In the genomic region with DNA sequence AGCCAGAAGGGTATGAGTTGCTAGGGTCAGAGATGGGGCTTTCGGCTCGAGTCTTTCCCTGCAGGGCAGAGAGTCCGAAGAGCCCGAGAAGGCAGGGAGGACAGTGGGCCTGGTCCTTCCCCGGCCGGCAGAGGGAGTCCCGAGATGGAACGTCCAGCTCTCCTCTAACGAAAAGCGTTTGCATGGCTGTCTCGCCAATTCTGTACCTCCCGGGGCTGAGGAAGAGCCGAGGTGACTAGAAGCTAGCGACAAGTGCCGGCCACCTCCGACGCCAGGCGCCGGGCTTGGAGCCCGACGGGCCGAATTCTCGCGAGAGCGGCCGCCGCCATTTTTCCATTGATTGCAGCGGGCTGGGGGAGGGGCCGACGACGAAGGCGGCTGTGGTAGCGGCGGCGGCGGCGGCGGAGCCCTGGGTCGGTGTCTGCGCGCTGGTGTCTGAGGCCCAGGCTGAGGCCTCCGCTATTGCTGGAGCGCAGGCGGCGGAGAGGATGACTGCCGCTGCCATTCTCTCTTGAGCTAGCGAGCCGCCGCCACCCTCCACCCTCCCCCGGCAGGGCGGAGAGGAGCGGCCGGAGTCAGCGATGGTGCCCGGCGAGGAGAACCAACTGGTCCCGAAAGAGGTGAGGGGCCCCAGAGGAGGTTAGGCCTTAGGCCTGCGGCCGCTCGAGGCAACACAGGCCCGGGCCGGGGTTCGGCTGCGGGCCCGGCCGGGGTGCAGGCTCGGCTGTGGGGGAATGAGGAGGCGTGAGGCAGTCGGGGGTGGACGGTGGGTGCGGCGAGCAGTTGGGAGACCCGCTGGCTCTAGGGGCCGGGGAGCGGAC, we compare ENCODE assay signal across 1 cellular context.
TF ChIP-seq lines count a peak whose summit lies in the region.

TSS of gene USP47 (plus strand) at position 368 of the 821 bp plus-strand sequence. CDS start at position 582, 214 bp downstream.

TF ChIP-seq in K562, 482 proteins besides CTCF, POLR2A, EP300 and RAD21 (continued from another document and continues in another):
- TF ChIP-seq, protein P1, sequence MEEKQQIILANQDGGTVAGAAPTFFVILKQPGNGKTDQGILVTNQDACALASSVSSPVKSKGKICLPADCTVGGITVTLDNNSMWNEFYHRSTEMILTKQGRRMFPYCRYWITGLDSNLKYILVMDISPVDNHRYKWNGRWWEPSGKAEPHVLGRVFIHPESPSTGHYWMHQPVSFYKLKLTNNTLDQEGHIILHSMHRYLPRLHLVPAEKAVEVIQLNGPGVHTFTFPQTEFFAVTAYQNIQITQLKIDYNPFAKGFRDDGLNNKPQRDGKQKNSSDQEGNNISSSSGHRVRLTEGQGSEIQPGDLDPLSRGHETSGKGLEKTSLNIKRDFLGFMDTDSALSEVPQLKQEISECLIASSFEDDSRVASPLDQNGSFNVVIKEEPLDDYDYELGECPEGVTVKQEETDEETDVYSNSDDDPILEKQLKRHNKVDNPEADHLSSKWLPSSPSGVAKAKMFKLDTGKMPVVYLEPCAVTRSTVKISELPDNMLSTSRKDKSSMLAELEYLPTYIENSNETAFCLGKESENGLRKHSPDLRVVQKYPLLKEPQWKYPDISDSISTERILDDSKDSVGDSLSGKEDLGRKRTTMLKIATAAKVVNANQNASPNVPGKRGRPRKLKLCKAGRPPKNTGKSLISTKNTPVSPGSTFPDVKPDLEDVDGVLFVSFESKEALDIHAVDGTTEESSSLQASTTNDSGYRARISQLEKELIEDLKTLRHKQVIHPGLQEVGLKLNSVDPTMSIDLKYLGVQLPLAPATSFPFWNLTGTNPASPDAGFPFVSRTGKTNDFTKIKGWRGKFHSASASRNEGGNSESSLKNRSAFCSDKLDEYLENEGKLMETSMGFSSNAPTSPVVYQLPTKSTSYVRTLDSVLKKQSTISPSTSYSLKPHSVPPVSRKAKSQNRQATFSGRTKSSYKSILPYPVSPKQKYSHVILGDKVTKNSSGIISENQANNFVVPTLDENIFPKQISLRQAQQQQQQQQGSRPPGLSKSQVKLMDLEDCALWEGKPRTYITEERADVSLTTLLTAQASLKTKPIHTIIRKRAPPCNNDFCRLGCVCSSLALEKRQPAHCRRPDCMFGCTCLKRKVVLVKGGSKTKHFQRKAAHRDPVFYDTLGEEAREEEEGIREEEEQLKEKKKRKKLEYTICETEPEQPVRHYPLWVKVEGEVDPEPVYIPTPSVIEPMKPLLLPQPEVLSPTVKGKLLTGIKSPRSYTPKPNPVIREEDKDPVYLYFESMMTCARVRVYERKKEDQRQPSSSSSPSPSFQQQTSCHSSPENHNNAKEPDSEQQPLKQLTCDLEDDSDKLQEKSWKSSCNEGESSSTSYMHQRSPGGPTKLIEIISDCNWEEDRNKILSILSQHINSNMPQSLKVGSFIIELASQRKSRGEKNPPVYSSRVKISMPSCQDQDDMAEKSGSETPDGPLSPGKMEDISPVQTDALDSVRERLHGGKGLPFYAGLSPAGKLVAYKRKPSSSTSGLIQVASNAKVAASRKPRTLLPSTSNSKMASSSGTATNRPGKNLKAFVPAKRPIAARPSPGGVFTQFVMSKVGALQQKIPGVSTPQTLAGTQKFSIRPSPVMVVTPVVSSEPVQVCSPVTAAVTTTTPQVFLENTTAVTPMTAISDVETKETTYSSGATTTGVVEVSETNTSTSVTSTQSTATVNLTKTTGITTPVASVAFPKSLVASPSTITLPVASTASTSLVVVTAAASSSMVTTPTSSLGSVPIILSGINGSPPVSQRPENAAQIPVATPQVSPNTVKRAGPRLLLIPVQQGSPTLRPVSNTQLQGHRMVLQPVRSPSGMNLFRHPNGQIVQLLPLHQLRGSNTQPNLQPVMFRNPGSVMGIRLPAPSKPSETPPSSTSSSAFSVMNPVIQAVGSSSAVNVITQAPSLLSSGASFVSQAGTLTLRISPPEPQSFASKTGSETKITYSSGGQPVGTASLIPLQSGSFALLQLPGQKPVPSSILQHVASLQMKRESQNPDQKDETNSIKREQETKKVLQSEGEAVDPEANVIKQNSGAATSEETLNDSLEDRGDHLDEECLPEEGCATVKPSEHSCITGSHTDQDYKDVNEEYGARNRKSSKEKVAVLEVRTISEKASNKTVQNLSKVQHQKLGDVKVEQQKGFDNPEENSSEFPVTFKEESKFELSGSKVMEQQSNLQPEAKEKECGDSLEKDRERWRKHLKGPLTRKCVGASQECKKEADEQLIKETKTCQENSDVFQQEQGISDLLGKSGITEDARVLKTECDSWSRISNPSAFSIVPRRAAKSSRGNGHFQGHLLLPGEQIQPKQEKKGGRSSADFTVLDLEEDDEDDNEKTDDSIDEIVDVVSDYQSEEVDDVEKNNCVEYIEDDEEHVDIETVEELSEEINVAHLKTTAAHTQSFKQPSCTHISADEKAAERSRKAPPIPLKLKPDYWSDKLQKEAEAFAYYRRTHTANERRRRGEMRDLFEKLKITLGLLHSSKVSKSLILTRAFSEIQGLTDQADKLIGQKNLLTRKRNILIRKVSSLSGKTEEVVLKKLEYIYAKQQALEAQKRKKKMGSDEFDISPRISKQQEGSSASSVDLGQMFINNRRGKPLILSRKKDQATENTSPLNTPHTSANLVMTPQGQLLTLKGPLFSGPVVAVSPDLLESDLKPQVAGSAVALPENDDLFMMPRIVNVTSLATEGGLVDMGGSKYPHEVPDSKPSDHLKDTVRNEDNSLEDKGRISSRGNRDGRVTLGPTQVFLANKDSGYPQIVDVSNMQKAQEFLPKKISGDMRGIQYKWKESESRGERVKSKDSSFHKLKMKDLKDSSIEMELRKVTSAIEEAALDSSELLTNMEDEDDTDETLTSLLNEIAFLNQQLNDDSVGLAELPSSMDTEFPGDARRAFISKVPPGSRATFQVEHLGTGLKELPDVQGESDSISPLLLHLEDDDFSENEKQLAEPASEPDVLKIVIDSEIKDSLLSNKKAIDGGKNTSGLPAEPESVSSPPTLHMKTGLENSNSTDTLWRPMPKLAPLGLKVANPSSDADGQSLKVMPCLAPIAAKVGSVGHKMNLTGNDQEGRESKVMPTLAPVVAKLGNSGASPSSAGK (IDR thresholded peaks at IDR 0.05) = no peak; the same call in 1 of the 2 replicates
- TF ChIP-seq CCNT2 (IDR thresholded peaks at IDR 0.05; ENCODE audit: borderline replicate concordance, extremely low read depth, insufficient read length, low read depth, low read length) (peak; percentile 62), FOXA1 (IDR thresholded peaks at IDR 0.05; ENCODE audit: borderline replicate concordance) (no peak), ZNF668 (CRISPR knock-in tag; IDR thresholded peaks at IDR 0.05) (no peak), NCOR1 (IDR thresholded peaks at IDR 0.05) (peak; percentile 67), ZNF655 (CRISPR knock-in tag; IDR thresholded peaks at IDR 0.05) (no peak), PURB (CRISPR knock-in tag; IDR thresholded peaks at IDR 0.05; ENCODE audit: low read depth) (no peak), MAFF (IDR thresholded peaks at IDR 0.05; ENCODE audit: low read length) (peak; percentile 11; the same call in 1 of the 2 replicates), CREB1 (IDR thresholded peaks at IDR 0.05) (0 out of 2 replicates have a peak, but pooled peaks have one; percentile 33), CREB1 (CRISPR knock-in tag; IDR thresholded peaks at IDR 0.05) (no peak; the same call in 1 of the 2 replicates), ZNF140 (CRISPR knock-in tag; IDR thresholded peaks at IDR 0.05) (no peak), SIN3A (IDR thresholded peaks at IDR 0.05; ENCODE audit: borderline replicate concordance in 2 of 2, control insufficient read depth in 1 of 2, low read depth in 2 of 2, low read length in 2 of 2) (peak; percentile 4 to 57; a peak in 3 of 4 replicates), E4F1 (CRISPR knock-in tag; IDR thresholded peaks at IDR 0.05; ENCODE audit: borderline replicate concordance) (no peak), ETS1 (conservative IDR thresholded peaks at IDR 0.05; ENCODE audit: control insufficient read depth, low read depth, low read length) (0 out of 2 replicates have a peak, but pooled peaks have one; percentile 30), TCF3 (CRISPR knock-in tag; IDR thresholded peaks at IDR 0.05) (no peak), ZBTB8A (IDR thresholded peaks at IDR 0.05; ENCODE audit: partially characterized antibody) (no peak), ZBTB1 (CRISPR knock-in tag; IDR thresholded peaks at IDR 0.05; ENCODE audit: borderline replicate concordance, low read depth) (peak; percentile 51; the same call in 1 of the 2 replicates), DIDO1 (tag; IDR thresholded peaks at IDR 0.05; ENCODE audit: low read depth) (peak; percentile 25; the same call in 1 of the 2 replicates), THRAP3 (IDR thresholded peaks at IDR 0.05; ENCODE audit: borderline replicate concordance) (no peak), TAF9B (IDR thresholded peaks at IDR 0.05; ENCODE audit: partially characterized antibody) (peak; percentile 92), EWSR1 (IDR thresholded peaks at IDR 0.05; ENCODE audit: borderline replicate concordance, low read depth, partially characterized antibody) (no peak), ZNF217 (CRISPR knock-in tag; IDR thresholded peaks at IDR 0.05) (no peak)
- TF ChIP-seq, protein P2, sequence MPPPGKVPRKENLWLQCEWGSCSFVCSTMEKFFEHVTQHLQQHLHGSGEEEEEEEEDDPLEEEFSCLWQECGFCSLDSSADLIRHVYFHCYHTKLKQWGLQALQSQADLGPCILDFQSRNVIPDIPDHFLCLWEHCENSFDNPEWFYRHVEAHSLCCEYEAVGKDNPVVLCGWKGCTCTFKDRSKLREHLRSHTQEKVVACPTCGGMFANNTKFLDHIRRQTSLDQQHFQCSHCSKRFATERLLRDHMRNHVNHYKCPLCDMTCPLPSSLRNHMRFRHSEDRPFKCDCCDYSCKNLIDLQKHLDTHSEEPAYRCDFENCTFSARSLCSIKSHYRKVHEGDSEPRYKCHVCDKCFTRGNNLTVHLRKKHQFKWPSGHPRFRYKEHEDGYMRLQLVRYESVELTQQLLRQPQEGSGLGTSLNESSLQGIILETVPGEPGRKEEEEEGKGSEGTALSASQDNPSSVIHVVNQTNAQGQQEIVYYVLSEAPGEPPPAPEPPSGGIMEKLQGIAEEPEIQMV (tag; conservative IDR thresholded peaks at IDR 0.05; ENCODE audit: low read depth) = no peak
- TF ChIP-seq, protein P3, sequence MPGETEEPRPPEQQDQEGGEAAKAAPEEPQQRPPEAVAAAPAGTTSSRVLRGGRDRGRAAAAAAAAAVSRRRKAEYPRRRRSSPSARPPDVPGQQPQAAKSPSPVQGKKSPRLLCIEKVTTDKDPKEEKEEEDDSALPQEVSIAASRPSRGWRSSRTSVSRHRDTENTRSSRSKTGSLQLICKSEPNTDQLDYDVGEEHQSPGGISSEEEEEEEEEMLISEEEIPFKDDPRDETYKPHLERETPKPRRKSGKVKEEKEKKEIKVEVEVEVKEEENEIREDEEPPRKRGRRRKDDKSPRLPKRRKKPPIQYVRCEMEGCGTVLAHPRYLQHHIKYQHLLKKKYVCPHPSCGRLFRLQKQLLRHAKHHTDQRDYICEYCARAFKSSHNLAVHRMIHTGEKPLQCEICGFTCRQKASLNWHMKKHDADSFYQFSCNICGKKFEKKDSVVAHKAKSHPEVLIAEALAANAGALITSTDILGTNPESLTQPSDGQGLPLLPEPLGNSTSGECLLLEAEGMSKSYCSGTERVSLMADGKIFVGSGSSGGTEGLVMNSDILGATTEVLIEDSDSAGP (CRISPR knock-in tag; IDR thresholded peaks at IDR 0.05) = no peak
- TF ChIP-seq, protein P4, sequence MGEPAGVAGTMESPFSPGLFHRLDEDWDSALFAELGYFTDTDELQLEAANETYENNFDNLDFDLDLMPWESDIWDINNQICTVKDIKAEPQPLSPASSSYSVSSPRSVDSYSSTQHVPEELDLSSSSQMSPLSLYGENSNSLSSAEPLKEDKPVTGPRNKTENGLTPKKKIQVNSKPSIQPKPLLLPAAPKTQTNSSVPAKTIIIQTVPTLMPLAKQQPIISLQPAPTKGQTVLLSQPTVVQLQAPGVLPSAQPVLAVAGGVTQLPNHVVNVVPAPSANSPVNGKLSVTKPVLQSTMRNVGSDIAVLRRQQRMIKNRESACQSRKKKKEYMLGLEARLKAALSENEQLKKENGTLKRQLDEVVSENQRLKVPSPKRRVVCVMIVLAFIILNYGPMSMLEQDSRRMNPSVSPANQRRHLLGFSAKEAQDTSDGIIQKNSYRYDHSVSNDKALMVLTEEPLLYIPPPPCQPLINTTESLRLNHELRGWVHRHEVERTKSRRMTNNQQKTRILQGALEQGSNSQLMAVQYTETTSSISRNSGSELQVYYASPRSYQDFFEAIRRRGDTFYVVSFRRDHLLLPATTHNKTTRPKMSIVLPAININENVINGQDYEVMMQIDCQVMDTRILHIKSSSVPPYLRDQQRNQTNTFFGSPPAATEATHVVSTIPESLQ (CRISPR knock-in tag; IDR thresholded peaks at IDR 0.05) = 0 out of 2 replicates have a peak, but pooled peaks have one; percentile 81
